Comparison of ENCODE assay signal across 11 cellular contexts in genomic region chr21:44585892-44586291, GRCh38. TPM values are rescaled to one million over a fixed set of nuclear protein-coding genes. Genes with fewer than 3 reads are reported as not detected.
"Had no signal": no experiment of that assay in that cellular context is flagged by ENCODE, and none has a peak within 500 bp of the region (broad histone marks: within the 10 kb centered on the region; RNA-seq: fewer than 3 reads in every experiment).

No MANE protein-coding gene starts in this region.

- H3K4me3 Mint-ChIP-seq: GM23338, H9, HFFc6 had no signal

- H3K4me3 ChIP-seq: GM23248, GM23338, HAP-1 had no signal

- H3K27ac ChIP-seq: GM23248 had no signal

- H3K36me3 ChIP-seq: HAP-1 had no signal

- H3K4me1 Mint-ChIP-seq: GM23338 had no signal

- ATAC-seq: GM23338, HCT116 had no signal

- DNase-seq: GM23248, GOT3, H7, H9, HCEC 1CT, HFFc6 had no signal

- H3K27ac Mint-ChIP-seq: GM23338, H9, HFFc6 had no signal

- H3K4me1 ChIP-seq: HAP-1 had no signal

RNA-seq across cellular contexts. Expression of gene KRTAP10-5, which starts 5.5 kb away (rescaled TPM):
- total RNA-seq: GM23248, GM23338, H1, H4, H7, H9, HFFc6 had no signal
- polyA plus RNA-seq: GM23248, GM23338 had no signal

RNA-seq across cellular contexts. Expression of gene KRTAP10-6, which starts 6.4 kb away (rescaled TPM):
- total RNA-seq: GM23248, GM23338, H1, H4, H7, H9, HFFc6 had no signal
- polyA plus RNA-seq: GM23248, GM23338 had no signal

RNA-seq across cellular contexts. Expression of gene KRTAP10-4, which starts 12.4 kb away (rescaled TPM):
- total RNA-seq: GM23248, GM23338, H1, H4, H7, H9, HFFc6 had no signal
- polyA plus RNA-seq: GM23248, GM23338, H1 had no signal

RNA-seq across cellular contexts. Expression of gene KRTAP10-7, which starts 14.5 kb away (rescaled TPM):
- total RNA-seq: GM23248, GM23338, H1, H4, H7, H9, HFFc6 had no signal
- polyA plus RNA-seq: GM23248, GM23338, H1 had no signal

RNA-seq across cellular contexts. Expression of gene KRTAP10-8, which starts 26.0 kb away (rescaled TPM):
- total RNA-seq: GM23248, GM23338, H1, H4, H7, H9, HFFc6 had no signal
- polyA plus RNA-seq: GM23248, GM23338, H1 had no signal
